ENCODE assay signal across 17 cellular contexts in the genomic region with DNA sequence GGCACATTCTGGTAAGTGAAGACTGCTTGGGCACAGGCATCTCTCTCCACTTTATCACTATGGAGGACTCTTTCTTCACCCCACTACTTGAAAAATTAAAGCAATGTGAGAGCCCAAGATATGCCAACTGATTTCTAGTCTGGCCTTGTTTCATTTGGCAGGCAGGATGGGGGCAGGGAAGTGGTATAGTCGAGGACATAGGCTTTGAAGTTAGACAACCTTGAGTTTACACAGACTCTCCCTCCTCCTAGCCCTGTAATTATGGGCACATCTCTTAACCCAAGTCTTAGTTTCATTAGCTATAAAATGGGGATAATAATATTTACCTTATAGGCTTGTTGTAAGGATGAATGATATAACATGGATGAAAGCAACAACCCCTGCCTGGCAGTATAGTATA. TPM values are rescaled to one million over a fixed set of nuclear protein-coding genes. Genes with fewer than 3 reads are reported as not detected.
DNase-seq lines count a peak whose midpoint lies in the region; ATAC-seq and TF ChIP-seq lines count a peak whose summit lies in the region.
"Had no signal": no experiment of that assay in that cellular context is flagged by ENCODE, and none has a peak within 500 bp of the region (broad histone marks: within the 10 kb centered on the region; RNA-seq: fewer than 3 reads in every experiment).

No MANE protein-coding gene starts in this region.

- H4K20me1 ChIP-seq in Loucy (ENCODE audit: insufficient read depth, low read length, poor library complexity, severe bottlenecking): no peaks in the 10 kb centered on the region

- no peak overlapping the region for H3K9ac ChIP-seq in Loucy (ENCODE audit: low read depth, low read length, poor library complexity, severe bottlenecking)

- intact Hi-C loops in Panc1 (cut with micrococcal nuclease; ENCODE audit: unreplicated experiment) (loop anchor here (5.0 to 10.0 kb wide), 3 partner anchors 417 to 705 kb away; no protein-coding TSS in a partner anchor), sigmoid colon (cut with DNase I) (loop anchor here (5.0 to 10.0 kb wide), 3 partner anchors 355 to 563 kb away; no protein-coding TSS in a partner anchor), Right ventricle myocardium superior (cut with DNase I) (loop anchor here (5.0 kb wide), 2 partner anchors 458 to 563 kb away; no protein-coding TSS in a partner anchor)

- POLR2A ChIA-PET in Panc1 (lab: Charles Lee): no interaction called here

- H3K4me1 ChIP-seq in Loucy (ENCODE audit: insufficient read depth, low read length, poor library complexity, severe bottlenecking) (peaks cover 42% of the 10 kb centered on the region), Panc1 (ENCODE audit: control insufficient read depth, insufficient read depth, low read length) (peaks cover 83% of the 10 kb centered on the region), sigmoid colon (peaks cover 0 to 73% (median 61%) of the 10 kb centered on the region in 4 donors)

- H3K4me1 Mint-ChIP-seq in type B pancreatic cell (ENCODE audit: unreplicated experiment): peaks cover 16% of the 10 kb centered on the region

- H3K4me3 ChIP-seq in Loucy (ENCODE audit: low read length, poor library complexity, severe bottlenecking): no peak overlapping the region
- no peak overlapping the region for H3K4me3 ChIP-seq in Panc1 (ENCODE audit: low read depth in 2 of 2, low read length in 2 of 2)
- H3K4me3 ChIP-seq in sigmoid colon: no peak overlapping the region
- H3K4me3 ChIP-seq: A549 had no signal

- H3K9me3 Mint-ChIP-seq in type B pancreatic cell: no peaks in the 10 kb centered on the region
- H3K9me3 Mint-ChIP-seq: CD8-positive, alpha-beta T cell; H9 had no signal

- H3K27me3 ChIP-seq in Loucy (ENCODE audit: insufficient read depth, low read length, poor library complexity, severe bottlenecking): no peaks in the 10 kb centered on the region
- no peaks in the 10 kb centered on the region for H3K27me3 ChIP-seq in Panc1 (ENCODE audit: control insufficient read depth, insufficient read depth, low read length)
- H3K27me3 ChIP-seq in sigmoid colon: no peaks in the 10 kb centered on the region
- H3K27me3 ChIP-seq: BE2C had no signal

- peak in 1 of 4 donors; percentile 54 for TF ChIP-seq EP300 in sigmoid colon (IDR thresholded peaks at IDR 0.05)

- no peaks in the 10 kb centered on the region for H3K36me3 ChIP-seq in Loucy (ENCODE audit: insufficient read depth, low read length)
- H3K36me3 ChIP-seq in Panc1 (ENCODE audit: control insufficient read depth, insufficient read depth, low read length): no peaks in the 10 kb centered on the region
- H3K36me3 ChIP-seq in sigmoid colon: no peaks in the 10 kb centered on the region
- H3K36me3 ChIP-seq: BE2C had no signal

- BruUV-seq in Panc1 (replicated peaks; lab: Mats Ljungman, UMichigan): no TSS peak

- no peaks in the 10 kb centered on the region for H3F3A ChIP-seq in Loucy (ENCODE audit: low read depth)

- no peak overlapping the region for H3K4me3 Mint-ChIP-seq in type B pancreatic cell
- H3K4me3 Mint-ChIP-seq: CD8-positive, alpha-beta T cell; H9 had no signal

- H3K79me2 ChIP-seq in Loucy (ENCODE audit: insufficient read depth, low read length): no peaks in the 10 kb centered on the region

- peak overlapping the region; percentile 13 for H3K4me2 ChIP-seq in Loucy (ENCODE audit: low read depth, low read length, poor library complexity, severe bottlenecking)
- H3K4me2 ChIP-seq: A549 had no signal

- peak overlapping the region; percentile 90 for H3K27ac ChIP-seq in Panc1 (ENCODE audit: low read length)
- peak overlapping the region; percentile 75 to 81 (median 80) for H3K27ac ChIP-seq in sigmoid colon
- H3K27ac ChIP-seq: C4-2B had no signal

- DNase-seq in Panc1 (ENCODE audit: low read depth, low spot score) (no peak), sigmoid colon (no peak), Right ventricle myocardium superior (no peak), D341Med (ENCODE audit: low spot score) (no peak), type B pancreatic cell (ENCODE audit: extremely low spot score, unreplicated experiment) (no peak)
- DNase-seq: BE2C; CD8-positive, alpha-beta T cell; COR-L47; DND-41; GDM1; GOT3; H9 had no signal

- ATAC-seq in Panc1 (no peak), Right ventricle myocardium superior (ENCODE audit: poor library complexity) (no peak), GM21723 (IDR thresholded peaks at IDR 0.05; ENCODE audit: unreplicated experiment) (no peak)
- ATAC-seq: A549; CD8-positive, alpha-beta T cell had no signal

- no peak for TF ChIP-seq CTCF in Loucy (conservative IDR thresholded peaks at IDR 0.05; ENCODE audit: low read length)
- TF ChIP-seq CTCF in Panc1 (IDR thresholded peaks at IDR 0.05): no peak
- no peak for TF ChIP-seq CTCF in sigmoid colon (IDR thresholded peaks at IDR 0.05)
- TF ChIP-seq CTCF in type B pancreatic cell (conservative IDR thresholded peaks at IDR 0.05): no peak

- TF ChIP-seq POLR2A in sigmoid colon (IDR thresholded peaks at IDR 0.05): no peak

- H3K9me2 ChIP-seq in Loucy (replicated peaks; ENCODE audit: low read depth, low read length): no peaks in the 10 kb centered on the region

- H3K36me3 Mint-ChIP-seq in type B pancreatic cell: no peaks in the 10 kb centered on the region
- H3K36me3 Mint-ChIP-seq: CD8-positive, alpha-beta T cell had no signal

- H2AFZ ChIP-seq in Loucy (ENCODE audit: low read length): no peak overlapping the region

- H3K9me3 ChIP-seq in Loucy (ENCODE audit: insufficient read depth, low read depth, low read length) (no peaks in the 10 kb centered on the region), Panc1 (ENCODE audit: control insufficient read depth, insufficient read depth, low read depth, low read length) (no peaks in the 10 kb centered on the region), sigmoid colon (no peaks in the 10 kb centered on the region)
- H3K9me3 ChIP-seq: A549, BE2C had no signal

- 12 to 36% methylated on average over 1 of the region's 1 CpG for WGBS in sigmoid colon, 2 donors

- in situ Hi-C loops in Panc1 (cut with HindIII; ENCODE audit: low pct_unique_long_range_greater_than_20kb, low sequenced_read_pairs): loop anchor here (25.0 kb wide), 2 partner anchors 458 to 733 kb away; no protein-coding TSS in a partner anchor

- H3K27me3 Mint-ChIP-seq in type B pancreatic cell: no peaks in the 10 kb centered on the region

- H3K27ac Mint-ChIP-seq in type B pancreatic cell: no peak overlapping the region
- H3K27ac Mint-ChIP-seq: CD8-positive, alpha-beta T cell had no signal

- CTCF ChIA-PET in Panc1 (lab: Charles Lee): no interaction called here

RNA-seq across cellular contexts. Expression of gene ADM, which starts 15.3 kb away (rescaled TPM):
- total RNA-seq in Panc1 (2021; ENCODE audit: unreplicated experiment): 263 TPM
- 316 TPM for polyA plus RNA-seq in Panc1 (2012; ENCODE audit: insufficient read length)
- total RNA-seq in sigmoid colon: 10 to 100 TPM; 45.2 to 84.1 (median 59.5) TPM
- polyA plus RNA-seq in sigmoid colon: 10 to 100 TPM; 24.0 to 92.5 (median 75.9) TPM
- 10.3 TPM for total RNA-seq in Right ventricle myocardium superior
- total RNA-seq in type B pancreatic cell (ENCODE audit: low replicate concordance): 28.8 and 67.2 TPM in 2 replicates
- total RNA-seq: HT1080 had no signal

RNA-seq across cellular contexts. Expression of gene SBF2, which starts 26.1 kb away (rescaled TPM):
- total RNA-seq in Panc1 (2021; ENCODE audit: unreplicated experiment) (65.0 TPM), sigmoid colon (10 to 100 TPM; 47.1 to 67.5 (median 59.5) TPM), Right ventricle myocardium superior (18.3 TPM), type B pancreatic cell (ENCODE audit: low replicate concordance) (30.4 and 39.5 TPM in 2 replicates)
- polyA plus RNA-seq in Panc1 (2012; ENCODE audit: insufficient read length): 30.9 TPM
- polyA plus RNA-seq in sigmoid colon: 10 to 100 TPM in 2 of 3 donors, 1 to 10 TPM in 1; 9.5 to 14.4 (median 12.0) TPM
